ENCODE assay signal across 8 cellular contexts in genomic region chr16:30786936-30787612, GRCh38. TPM values are rescaled to one million over a fixed set of nuclear protein-coding genes. Genes with fewer than 3 reads are reported as not detected.
DNase-seq lines count a peak whose midpoint lies in the region; ATAC-seq and TF ChIP-seq lines count a peak whose summit lies in the region.

Gene ZNF629, minus strand, starts transcription at chr16:30787205. Its CDS starts 2,723 bp downstream, at chr16:30784482.

- no TSS peak for BruUV-seq in Calu3 (replicated peaks; lab: Mats Ljungman, UMichigan)

- peaks cover 48% of the 10 kb centered on the region for H3K36me3 Mint-ChIP-seq in Calu3 (ENCODE audit: insufficient read depth, unreplicated experiment)

- no peaks in the 10 kb centered on the region for H3K27me3 Mint-ChIP-seq in Calu3 (ENCODE audit: unreplicated experiment)

- H3K4me1 Mint-ChIP-seq in Calu3 (ENCODE audit: low read depth, unreplicated experiment) = peaks cover 23% of the 10 kb centered on the region

- in situ Hi-C loops in SK-MEL-5 (cut with HindIII; ENCODE audit: low pct_unique_long_range_greater_than_20kb, low sequenced_read_pairs) = no loop called here

- ATAC-seq in GM21367 (IDR thresholded peaks at IDR 0.05; ENCODE audit: unreplicated experiment) = no peak

- intact Hi-C loops in Calu3 (cut with micrococcal nuclease; ENCODE audit: unreplicated experiment) = loop anchor here (2.0 to 5.0 kb wide), 2 partner anchors 18 to 90 kb away; no protein-coding TSS in a partner anchor

- peak within 1 kb of the TSS; percentile 87 for H3K27ac Mint-ChIP-seq in Calu3 (ENCODE audit: unreplicated experiment)

- peak within 1 kb of the TSS; percentile 88 for H3K4me3 Mint-ChIP-seq in Calu3 (ENCODE audit: low read depth, unreplicated experiment)

- H3K9me3 Mint-ChIP-seq in Calu3 (ENCODE audit: low read depth, unreplicated experiment) = no peaks in the 10 kb centered on the region

- peak within 1 kb of the TSS; percentile 94 for H3K4me3 ChIP-seq in skeletal muscle cell (ENCODE audit: low read depth, low read length)

- CTCF ChIA-PET in Calu3 (lab: Charles Lee) = interaction anchor here (0.6 to 2.5 kb wide), 4 partner anchors 9 to 886 kb away, joined by 3 to 14 read pairs (median 4); partner anchors contain the start of gene ASPHD1

- no peak for TF ChIP-seq CTCF in Calu3 (IDR thresholded peaks at IDR 0.05; ENCODE audit: unreplicated experiment)

- DNase-seq in Calu3 = peak; percentile 78
- peak; percentile 88 for DNase-seq in HuH-7.5 (ENCODE audit: low spot score)
- peak; percentile 50 for DNase-seq in SK-MEL-5 (ENCODE audit: low read depth, low spot score)
- DNase-seq in cerebellar cortex (ENCODE audit: low spot score) = peak; percentile 85
- peak; percentile 57 for DNase-seq in iris pigment epithelial cell (ENCODE audit: low read depth)
- DNase-seq in skeletal muscle cell (ENCODE audit: low read depth) = no peak
- no peak for DNase-seq in HPDE6-E6E7 (ENCODE audit: extremely low spot score)

RNA-seq across cellular contexts. Expression of gene ZNF629, which starts in this region (rescaled TPM):
- 29.9 and 32.6 TPM in 2 replicates for total RNA-seq in Calu3 (2022)
- total RNA-seq in SK-MEL-5 (2014; rRNA removed; shearing (Covaris generic)) = 6.6 and 6.8 TPM in 2 replicates
- 4.0 and 5.8 TPM in 2 replicates for polyA plus RNA-seq in SK-MEL-5 (2015; cell fraction: cytosol; rRNA removed)
- 3.0 and 4.6 TPM in 2 replicates for polyA plus RNA-seq in SK-MEL-5 (2015; cell fraction: nucleus; rRNA removed)

Comparison
In these comparisons a context has a peak if more than half of its experiments do, and no peak if none do; other contexts are left out.
1. DNase-seq: peak in Calu3 (single experiment), HuH-7.5 (single experiment), SK-MEL-5 (single experiment), cerebellar cortex (single experiment) and iris pigment epithelial cell (single experiment); none in skeletal muscle cell (single experiment) and HPDE6-E6E7 (single experiment).